1 cellular context compared by ENCODE assay signal in the genomic region with DNA sequence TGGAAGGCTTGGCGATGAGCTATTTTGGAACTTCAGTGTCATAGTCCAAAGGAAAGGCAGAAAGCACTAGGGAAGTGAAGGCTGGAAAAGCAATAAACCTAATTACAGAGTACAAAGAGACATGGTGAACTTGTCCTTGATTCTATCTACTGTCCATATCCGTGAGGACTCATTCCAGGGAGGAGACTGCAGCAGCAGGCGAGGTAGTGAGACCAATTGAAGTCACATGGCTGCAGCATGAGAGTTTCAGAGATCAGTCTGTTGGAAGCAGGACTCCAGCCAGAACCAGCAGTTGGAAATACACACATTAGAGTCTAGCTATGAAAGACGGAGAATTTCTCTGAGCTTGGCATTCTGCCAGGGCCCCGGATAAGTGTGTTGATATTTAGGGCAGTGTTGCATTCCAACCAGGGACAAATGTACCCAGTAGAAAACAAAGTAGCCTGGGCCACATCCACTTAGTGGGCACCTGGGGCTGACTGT.
TF ChIP-seq lines count a peak whose summit lies in the region.

No MANE protein-coding gene starts in this region.

TF ChIP-seq in SK-N-SH treated with all-trans-retinoic acid at 6 μM for 48 hours, 23 proteins besides CTCF, POLR2A, EP300 and RAD21 (continued from another document):
- TF ChIP-seq, protein P1, sequence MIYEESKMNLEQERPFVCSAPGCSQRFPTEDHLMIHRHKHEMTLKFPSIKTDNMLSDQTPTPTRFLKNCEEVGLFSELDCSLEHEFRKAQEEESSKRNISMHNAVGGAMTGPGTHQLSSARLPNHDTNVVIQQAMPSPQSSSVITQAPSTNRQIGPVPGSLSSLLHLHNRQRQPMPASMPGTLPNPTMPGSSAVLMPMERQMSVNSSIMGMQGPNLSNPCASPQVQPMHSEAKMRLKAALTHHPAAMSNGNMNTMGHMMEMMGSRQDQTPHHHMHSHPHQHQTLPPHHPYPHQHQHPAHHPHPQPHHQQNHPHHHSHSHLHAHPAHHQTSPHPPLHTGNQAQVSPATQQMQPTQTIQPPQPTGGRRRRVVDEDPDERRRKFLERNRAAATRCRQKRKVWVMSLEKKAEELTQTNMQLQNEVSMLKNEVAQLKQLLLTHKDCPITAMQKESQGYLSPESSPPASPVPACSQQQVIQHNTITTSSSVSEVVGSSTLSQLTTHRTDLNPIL (CRISPR knock-in tag; IDR thresholded peaks at IDR 0.05; ENCODE audit: low read depth), result no peak
- no peak for TF ChIP-seq SNAI2 (CRISPR knock-in tag; IDR thresholded peaks at IDR 0.05)
- TF ChIP-seq, protein P2, sequence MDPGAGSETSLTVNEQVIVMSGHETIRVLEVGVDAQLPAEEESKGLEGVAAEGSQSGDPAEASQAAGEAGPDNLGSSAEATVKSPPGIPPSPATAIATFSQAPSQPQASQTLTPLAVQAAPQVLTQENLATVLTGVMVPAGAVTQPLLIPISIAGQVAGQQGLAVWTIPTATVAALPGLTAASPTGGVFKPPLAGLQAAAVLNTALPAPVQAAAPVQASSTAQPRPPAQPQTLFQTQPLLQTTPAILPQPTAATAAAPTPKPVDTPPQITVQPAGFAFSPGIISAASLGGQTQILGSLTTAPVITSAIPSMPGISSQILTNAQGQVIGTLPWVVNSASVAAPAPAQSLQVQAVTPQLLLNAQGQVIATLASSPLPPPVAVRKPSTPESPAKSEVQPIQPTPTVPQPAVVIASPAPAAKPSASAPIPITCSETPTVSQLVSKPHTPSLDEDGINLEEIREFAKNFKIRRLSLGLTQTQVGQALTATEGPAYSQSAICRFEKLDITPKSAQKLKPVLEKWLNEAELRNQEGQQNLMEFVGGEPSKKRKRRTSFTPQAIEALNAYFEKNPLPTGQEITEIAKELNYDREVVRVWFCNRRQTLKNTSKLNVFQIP (CRISPR knock-in tag; IDR thresholded peaks at IDR 0.05; ENCODE audit: borderline replicate concordance, low read depth), result no peak
- TF ChIP-seq, protein P3, sequence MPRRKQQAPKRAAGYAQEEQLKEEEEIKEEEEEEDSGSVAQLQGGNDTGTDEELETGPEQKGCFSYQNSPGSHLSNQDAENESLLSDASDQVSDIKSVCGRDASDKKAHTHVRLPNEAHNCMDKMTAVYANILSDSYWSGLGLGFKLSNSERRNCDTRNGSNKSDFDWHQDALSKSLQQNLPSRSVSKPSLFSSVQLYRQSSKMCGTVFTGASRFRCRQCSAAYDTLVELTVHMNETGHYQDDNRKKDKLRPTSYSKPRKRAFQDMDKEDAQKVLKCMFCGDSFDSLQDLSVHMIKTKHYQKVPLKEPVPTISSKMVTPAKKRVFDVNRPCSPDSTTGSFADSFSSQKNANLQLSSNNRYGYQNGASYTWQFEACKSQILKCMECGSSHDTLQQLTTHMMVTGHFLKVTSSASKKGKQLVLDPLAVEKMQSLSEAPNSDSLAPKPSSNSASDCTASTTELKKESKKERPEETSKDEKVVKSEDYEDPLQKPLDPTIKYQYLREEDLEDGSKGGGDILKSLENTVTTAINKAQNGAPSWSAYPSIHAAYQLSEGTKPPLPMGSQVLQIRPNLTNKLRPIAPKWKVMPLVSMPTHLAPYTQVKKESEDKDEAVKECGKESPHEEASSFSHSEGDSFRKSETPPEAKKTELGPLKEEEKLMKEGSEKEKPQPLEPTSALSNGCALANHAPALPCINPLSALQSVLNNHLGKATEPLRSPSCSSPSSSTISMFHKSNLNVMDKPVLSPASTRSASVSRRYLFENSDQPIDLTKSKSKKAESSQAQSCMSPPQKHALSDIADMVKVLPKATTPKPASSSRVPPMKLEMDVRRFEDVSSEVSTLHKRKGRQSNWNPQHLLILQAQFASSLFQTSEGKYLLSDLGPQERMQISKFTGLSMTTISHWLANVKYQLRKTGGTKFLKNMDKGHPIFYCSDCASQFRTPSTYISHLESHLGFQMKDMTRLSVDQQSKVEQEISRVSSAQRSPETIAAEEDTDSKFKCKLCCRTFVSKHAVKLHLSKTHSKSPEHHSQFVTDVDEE (CRISPR knock-in tag; IDR thresholded peaks at IDR 0.05), result no peak
- TF ChIP-seq, protein P4, sequence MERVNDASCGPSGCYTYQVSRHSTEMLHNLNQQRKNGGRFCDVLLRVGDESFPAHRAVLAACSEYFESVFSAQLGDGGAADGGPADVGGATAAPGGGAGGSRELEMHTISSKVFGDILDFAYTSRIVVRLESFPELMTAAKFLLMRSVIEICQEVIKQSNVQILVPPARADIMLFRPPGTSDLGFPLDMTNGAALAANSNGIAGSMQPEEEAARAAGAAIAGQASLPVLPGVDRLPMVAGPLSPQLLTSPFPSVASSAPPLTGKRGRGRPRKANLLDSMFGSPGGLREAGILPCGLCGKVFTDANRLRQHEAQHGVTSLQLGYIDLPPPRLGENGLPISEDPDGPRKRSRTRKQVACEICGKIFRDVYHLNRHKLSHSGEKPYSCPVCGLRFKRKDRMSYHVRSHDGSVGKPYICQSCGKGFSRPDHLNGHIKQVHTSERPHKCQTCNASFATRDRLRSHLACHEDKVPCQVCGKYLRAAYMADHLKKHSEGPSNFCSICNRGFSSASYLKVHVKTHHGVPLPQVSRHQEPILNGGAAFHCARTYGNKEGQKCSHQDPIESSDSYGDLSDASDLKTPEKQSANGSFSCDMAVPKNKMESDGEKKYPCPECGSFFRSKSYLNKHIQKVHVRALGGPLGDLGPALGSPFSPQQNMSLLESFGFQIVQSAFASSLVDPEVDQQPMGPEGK (CRISPR knock-in tag; IDR thresholded peaks at IDR 0.05; ENCODE audit: borderline replicate concordance), result no peak
